25 cellular contexts compared by ENCODE assay signal in the genomic region with DNA sequence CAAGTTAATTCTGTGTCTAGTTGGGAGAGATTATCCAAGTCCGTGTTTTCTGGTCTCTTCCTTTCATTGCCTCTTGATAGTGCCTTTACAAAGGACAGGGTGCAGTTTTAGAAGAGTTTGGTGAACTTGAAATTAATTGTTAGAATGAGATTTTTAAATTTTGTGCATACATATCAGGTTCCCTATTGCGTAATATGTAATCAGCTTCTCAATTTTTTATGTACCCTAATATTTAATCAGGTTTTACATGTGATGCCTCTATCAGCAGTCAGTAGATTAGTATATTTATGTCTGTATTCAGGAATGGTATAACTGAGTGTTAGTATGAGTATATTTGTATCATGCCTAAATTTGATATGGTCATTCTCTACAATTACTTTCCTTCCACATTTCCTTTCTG. TPM values are rescaled to one million over a fixed set of nuclear protein-coding genes. Genes with fewer than 3 reads are reported as not detected.
DNase-seq lines count a peak whose midpoint lies in the region; ATAC-seq, FAIRE-seq and TF ChIP-seq lines count a peak whose summit lies in the region.
"Had no signal": no experiment of that assay in that cellular context is flagged by ENCODE, and none has a peak within 500 bp of the region (broad histone marks: within the 10 kb centered on the region; RNA-seq: fewer than 3 reads in every experiment).

No MANE protein-coding gene starts in this region.

- H3K9ac ChIP-seq in Karpas-422 (ENCODE audit: low read length) (no peak overlapping the region), K562 (ENCODE audit: insufficient read depth in 1 of 2, low read depth in 2 of 2, low read length in 2 of 2) (no peak overlapping the region)

- intact Hi-C loops in CD8-positive, alpha-beta T cell (cut with DNase I, micrococcal nuclease): no loop called here
- intact Hi-C loops in K562 (cut with micrococcal nuclease): no loop called here
- intact Hi-C loops in sigmoid colon (cut with DNase I): no loop called here

- H3K4me2 ChIP-seq in A549 (no peak overlapping the region), Karpas-422 (ENCODE audit: low read depth, low read length, poor library complexity, severe bottlenecking) (no peak overlapping the region), K562 (ENCODE audit: insufficient read depth, low read length) (no peak overlapping the region)

- H3K27me3 ChIP-seq in CD8-positive, alpha-beta T cell (ENCODE audit: insufficient read depth, low read length): no peaks in the 10 kb centered on the region
- H3K27me3 ChIP-seq in Karpas-422 (ENCODE audit: low read length) (no peaks in the 10 kb centered on the region), K562 (ENCODE audit: control insufficient read depth in 2 of 2, insufficient read depth in 2 of 2, low read length in 2 of 2) (no peaks in the 10 kb centered on the region), small intestine (ENCODE audit: control insufficient read depth in 2 of 2, insufficient read depth in 2 of 2, low read length in 2 of 2) (no peaks in the 10 kb centered on the region), sigmoid colon (no peaks in the 10 kb centered on the region)
- H3K27me3 ChIP-seq: BE2C, Peyer's patch had no signal

- TF ChIP-seq CTCF in A549 (IDR thresholded peaks at IDR 0.05): no peak
- TF ChIP-seq CTCF in CD8-positive, alpha-beta T cell (IDR thresholded peaks at IDR 0.05): no peak
- no peak for TF ChIP-seq CTCF in K562 (IDR thresholded peaks at IDR 0.05 in 2 of 3, conservative IDR thresholded peaks at IDR 0.05 in 1 of 3; ENCODE audit: insufficient read depth in 2 of 3, low read depth in 1 of 3, low read length in 3 of 3)
- no peak for TF ChIP-seq CTCF in sigmoid colon (IDR thresholded peaks at IDR 0.05)

- TF ChIP-seq EP300 in A549 (IDR thresholded peaks at IDR 0.05) (no peak), K562 (IDR thresholded peaks at IDR 0.05; ENCODE audit: low read length) (no peak), sigmoid colon (IDR thresholded peaks at IDR 0.05) (no peak)

- H3K4me1 ChIP-seq in A549: peaks cover 13% of the 10 kb centered on the region
- peaks cover 30% of the 10 kb centered on the region for H3K4me1 ChIP-seq in CD8-positive, alpha-beta T cell (ENCODE audit: insufficient read depth, low read length)
- peaks cover 65% of the 10 kb centered on the region for H3K4me1 ChIP-seq in Karpas-422 (ENCODE audit: low read length)
- peaks cover 0 to 10% of the 10 kb centered on the region in 2 experiments; a peak in 1 of 5 replicates for H3K4me1 ChIP-seq in K562 (replicated peaks in 1 of 2; ENCODE audit: control insufficient read depth in 2 of 2, insufficient read depth in 2 of 2, low read length in 2 of 2)
- peaks cover 0 to 2% of the 10 kb centered on the region in 2 donors for H3K4me1 ChIP-seq in small intestine (ENCODE audit: control insufficient read depth in 2 of 2, insufficient read depth in 1 of 2, low read depth in 1 of 2, low read length in 1 of 2)
- peaks cover 0 to 53% (median 36%) of the 10 kb centered on the region in 4 donors for H3K4me1 ChIP-seq in sigmoid colon
- H3K4me1 ChIP-seq: BE2C had no signal

- H3K36me3 ChIP-seq in CD8-positive, alpha-beta T cell (ENCODE audit: insufficient read depth, low read length): peaks cover 8% of the 10 kb centered on the region
- H3K36me3 ChIP-seq in Karpas-422 (ENCODE audit: insufficient read depth, low read length) (peaks cover 49% of the 10 kb centered on the region; the same call in 1 of the 2 replicates), K562 (ENCODE audit: control insufficient read depth, insufficient read depth, low read length) (peaks cover 64% of the 10 kb centered on the region), small intestine (ENCODE audit: control insufficient read depth in 2 of 2, insufficient read depth in 2 of 2, low read length in 2 of 2) (peaks cover 2 to 3% of the 10 kb centered on the region in 2 donors), sigmoid colon (peaks cover 0 to 17% (median 9%) of the 10 kb centered on the region in 4 donors)

- H3K4me1 Mint-ChIP-seq in CD8-positive, alpha-beta T cell (ENCODE audit: low read depth): peaks cover 67% of the 10 kb centered on the region

- no peak for DNase-seq in A549 (ENCODE audit: low read depth in 1 of 2, low spot score in 1 of 2)
- no peak for DNase-seq in CD8-positive, alpha-beta T cell
- no peak for DNase-seq in Karpas-422
- DNase-seq in K562 (ENCODE audit: extremely low read depth in 1 of 4, low spot score in 3 of 4): no peak
- DNase-seq in GM03348 (ENCODE audit: low spot score): no peak
- no peak for DNase-seq in NCI-H226
- no peak for DNase-seq in small intestine
- no peak for DNase-seq in sigmoid colon
- DNase-seq: BE2C, DMS79 treated with DMSO at 0.1 percent for 48 hours, GDM1, HCEC 1CT, KG1, NCI-H1092, NCI-H146, NCI-H2081 treated with DMSO at 0.1 percent for 48 hours, NCI-H510A treated with DMSO at 0.1 percent for 48 hours, NCI-H82, Peyer's patch, T-cell had no signal

- WGBS in A549 (ENCODE audit: missing lambda C conversion rate): 87% methylated on average over 2 of the region's 2 CpGs
- 86% methylated on average over 2 of the region's 2 CpGs for WGBS in K562 (ENCODE audit: insufficient coverage, low coverage, missing lambda C conversion rate)
- WGBS in small intestine, 3 donors: 56 to 90% (median 66%) methylated on average over 2 of the region's 2 CpGs
- WGBS in sigmoid colon, 2 donors: 71 to 96% methylated on average over 2 of the region's 2 CpGs

- TF ChIP-seq POLR2A in A549 (IDR thresholded peaks at IDR 0.05; ENCODE audit: low read length) (no peak), K562 (conservative IDR thresholded peaks at IDR 0.05) (no peak), sigmoid colon (IDR thresholded peaks at IDR 0.05) (no peak)

- H3K4me3 ChIP-seq in A549 (no peak overlapping the region), Karpas-422 (ENCODE audit: low read length) (no peak overlapping the region), K562 (no peak overlapping the region), small intestine (ENCODE audit: low read depth in 1 of 2, low read length in 2 of 2) (no peak overlapping the region), sigmoid colon (no peak overlapping the region)
- no peak overlapping the region for H3K4me3 ChIP-seq in CD8-positive, alpha-beta T cell (ENCODE audit: low read depth, low read length)
- H3K4me3 ChIP-seq: Peyer's patch had no signal

- peak overlapping the region; percentile 30 for H3K27ac Mint-ChIP-seq in CD8-positive, alpha-beta T cell

- H3K9me2 ChIP-seq in Karpas-422 (replicated peaks; ENCODE audit: insufficient read depth, low read length): no peaks in the 10 kb centered on the region

- peaks cover 55% of the 10 kb centered on the region for H3K36me3 Mint-ChIP-seq in CD8-positive, alpha-beta T cell

- BruUV-seq in K562 (replicated peaks; lab: Mats Ljungman, UMichigan): no TSS peak

- peaks cover 21% of the 10 kb centered on the region; the same call in 1 of the 2 replicates for H4K20me1 ChIP-seq in Karpas-422 (ENCODE audit: insufficient read depth, low read depth, low read length)
- peaks cover 6% of the 10 kb centered on the region; the same call in 1 of the 2 replicates for H4K20me1 ChIP-seq in K562 (replicated peaks; ENCODE audit: control insufficient read depth, insufficient read depth, low read length)

- H3K79me2 ChIP-seq in Karpas-422 (ENCODE audit: low read length) (peaks cover 100% of the 10 kb centered on the region), K562 (ENCODE audit: control insufficient read depth, insufficient read depth, low read length) (peaks cover 96% of the 10 kb centered on the region)

- H3K4me3 Mint-ChIP-seq in CD8-positive, alpha-beta T cell: no peak overlapping the region
- H3K4me3 Mint-ChIP-seq: T-cell had no signal

- in situ Hi-C loops in K562 (cut with MboI): loop anchor here (25.0 kb wide), 1 partner anchor 834 kb away; no protein-coding TSS in a partner anchor

- no peaks in the 10 kb centered on the region for H3K9me3 Mint-ChIP-seq in CD8-positive, alpha-beta T cell
- H3K9me3 Mint-ChIP-seq: T-cell had no signal

- no peaks in the 10 kb centered on the region for H3K9me1 ChIP-seq in K562 (ENCODE audit: control insufficient read depth, insufficient read depth, low read length)

- POLR2A ChIA-PET in A549 (lab: Yijun Ruan, JAX) (no interaction called here), K562 (lab: Yijun Ruan, JAX) (no interaction called here)
- POLR2A ChIA-PET in CD8-positive, alpha-beta T cell (lab: Charles Lee): no interaction called here

- no peak overlapping the region for H3K27ac ChIP-seq in A549
- no peak overlapping the region for H3K27ac ChIP-seq in CD8-positive, alpha-beta T cell (ENCODE audit: low read depth, low read length)
- H3K27ac ChIP-seq in Karpas-422 (ENCODE audit: low read length): peak overlapping the region; percentile 3; the same call in 1 of the 2 replicates
- no peak overlapping the region for H3K27ac ChIP-seq in K562 (ENCODE audit: extremely low read depth, low read depth, low read length)
- no peak overlapping the region for H3K27ac ChIP-seq in small intestine (ENCODE audit: low read depth in 1 of 2, low read length in 1 of 2)
- no peak overlapping the region for H3K27ac ChIP-seq in sigmoid colon
- H3K27ac ChIP-seq: HL-60, Peyer's patch had no signal

- H2AFZ ChIP-seq in Karpas-422 (ENCODE audit: low read length) (no peak overlapping the region), K562 (ENCODE audit: low read depth, low read length) (no peak overlapping the region)

- ATAC-seq in A549 (no peak), K562 (no peak)
- no peak for ATAC-seq in CD8-positive, alpha-beta T cell
- ATAC-seq: Right ventricle myocardium inferior, T-cell had no signal

- TF ChIP-seq RAD21 in A549 (conservative IDR thresholded peaks at IDR 0.05 in 1 of 2, IDR thresholded peaks at IDR 0.05 in 1 of 2): no peak
- no peak for TF ChIP-seq RAD21 in K562 (CRISPR knock-in tag; conservative IDR thresholded peaks at IDR 0.05 in 1 of 2, IDR thresholded peaks at IDR 0.05 in 1 of 2)

- no peaks in the 10 kb centered on the region for H3K27me3 Mint-ChIP-seq in CD8-positive, alpha-beta T cell (ENCODE audit: low read depth)
- H3K27me3 Mint-ChIP-seq: T-cell had no signal

- no peak for FAIRE-seq in A549 (lab: Jason Lieb, UNC)
- FAIRE-seq in K562 (lab: Jason Lieb, UNC): no peak
- no peak for FAIRE-seq in small intestine (lab: Jason Lieb, UNC)
- FAIRE-seq: GM12892, GM19239, HTR-8/SVneo had no signal

- H3K9me3 ChIP-seq in A549 (no peaks in the 10 kb centered on the region), Karpas-422 (ENCODE audit: low read length) (no peaks in the 10 kb centered on the region), K562 (replicated peaks; ENCODE audit: control insufficient read depth, insufficient read depth, low read depth, low read length) (no peaks in the 10 kb centered on the region), small intestine (ENCODE audit: control insufficient read depth, low read depth) (no peaks in the 10 kb centered on the region), sigmoid colon (no peaks in the 10 kb centered on the region)
- H3K9me3 ChIP-seq in CD8-positive, alpha-beta T cell (ENCODE audit: low read length): no peaks in the 10 kb centered on the region
- H3K9me3 ChIP-seq: BE2C, Peyer's patch had no signal

- CTCF ChIA-PET in A549 (lab: Yijun Ruan, JAX): no interaction called here
- CTCF ChIA-PET in CD8-positive, alpha-beta T cell (lab: Charles Lee): no interaction called here
- CTCF ChIA-PET in K562 (lab: Yijun Ruan, JAX; ENCODE audit: low intra/inter-chr PET ratio): no interaction called here

RNA-seq across cellular contexts. Expression of gene SEC62, which starts 4.9 kb away (rescaled TPM):
- polyA plus RNA-seq in A549 (2011; rRNA removed) (84.5 and 88.1 TPM in 2 replicates), A549 (2017; fragmentation: RNase III; extraction: RNeasy Plus Mini Kit Qiagen cat#74134 plus additional on column Dnase treatment) (105 to 111 TPM (median 107 TPM) in 3 replicates), K562 (2011; rRNA removed) (47.3 and 54.0 TPM in 2 replicates), K562 (2014; fragmentation: Illumina TruSeq; extraction: Trizol) (62.6 and 78.8 TPM in 2 replicates), K562 (2014; fragmentation: Nextera tagmentation; extraction: Ambion mirVana) (100 to 1,000 TPM; 118 to 152 TPM), K562 (2014; rRNA removed) (43.2 and 52.7 TPM in 2 replicates), small intestine (10 to 100 TPM; 38.7 to 69.7 (median 50.5) TPM), sigmoid colon (10 to 100 TPM; 15.0 to 36.8 (median 27.6) TPM)
- polyA plus RNA-seq in A549 (2012; cell fraction: cytosol; rRNA removed): 16.9 and 22.0 TPM in 2 replicates
- polyA plus RNA-seq in A549 (2012; cell fraction: nucleus; rRNA removed): 6.4 and 8.1 TPM in 2 replicates
- polyA minus RNA-seq in A549 (2011; rRNA and poly(A)+ RNA removed): 70.5 and 83.8 TPM in 2 replicates
- total RNA-seq in CD8-positive, alpha-beta T cell: 100 to 1,000 TPM; 115 TPM
- 36.9 and 39.4 TPM in 2 replicates for total RNA-seq in Karpas-422 (2014; rRNA removed; shearing (Covaris generic); ENCODE audit: low replicate concordance)
- 16.8 and 69.9 TPM in 2 replicates for total RNA-seq in K562 (2011; cell fraction: chromatin; rRNA removed; ENCODE audit: low replicate concordance)
- total RNA-seq in K562 (2011; cell fraction: nucleolus; rRNA removed): 9.7 and 15.5 TPM in 2 replicates
- total RNA-seq in K562 (2011; cell fraction: nucleoplasm; rRNA removed): 37.0 and 70.5 TPM in 2 replicates
- total RNA-seq in K562 (2014; rRNA removed) (34.5 and 36.0 TPM in 2 replicates), K562 (2014; rRNA removed; fragmentation: Illumina TruSeq; extraction: Trizol) (45.3 and 55.8 TPM in 2 replicates), K562 (2015; rRNA removed; fragmentation: Illumina TruSeq; extraction: Trizol) (47.9 and 51.8 TPM in 2 replicates), K562 (2021) (46.6 and 52.1 TPM in 2 replicates), sigmoid colon (10 to 100 TPM; 77.7 to 82.6 (median 79.8) TPM)
- 28.3 and 50.2 TPM in 2 replicates for polyA plus RNA-seq in K562 (2011; cell fraction: cytosol; rRNA removed)
- 24.7 and 33.9 TPM in 2 replicates for polyA plus RNA-seq in K562 (2011; cell fraction: nucleus; rRNA removed)
- 36.4 and 92.2 TPM in 2 replicates for polyA plus RNA-seq in K562 (2012)
- polyA minus RNA-seq in K562 (2011; rRNA and poly(A)+ RNA removed): 94.8 and 102 TPM in 2 replicates
- polyA minus RNA-seq in K562 (2011; cell fraction: cytosol; rRNA and poly(A)+ RNA removed): 18.3 and 22.0 TPM in 2 replicates
- 10.4 and 24.3 TPM in 2 replicates for polyA minus RNA-seq in K562 (2011; cell fraction: nucleus; rRNA and poly(A)+ RNA removed)

Comparison
In these comparisons a context has a peak if more than half of its experiments do, and no peak if none do; other contexts are left out.
1. Of the 35 proteins assayed by ChIP-seq in both K562 and A549: peak only in K562: none; only in A549: none; in both: CEBPB; in neither: 34.